In the genomic region with DNA sequence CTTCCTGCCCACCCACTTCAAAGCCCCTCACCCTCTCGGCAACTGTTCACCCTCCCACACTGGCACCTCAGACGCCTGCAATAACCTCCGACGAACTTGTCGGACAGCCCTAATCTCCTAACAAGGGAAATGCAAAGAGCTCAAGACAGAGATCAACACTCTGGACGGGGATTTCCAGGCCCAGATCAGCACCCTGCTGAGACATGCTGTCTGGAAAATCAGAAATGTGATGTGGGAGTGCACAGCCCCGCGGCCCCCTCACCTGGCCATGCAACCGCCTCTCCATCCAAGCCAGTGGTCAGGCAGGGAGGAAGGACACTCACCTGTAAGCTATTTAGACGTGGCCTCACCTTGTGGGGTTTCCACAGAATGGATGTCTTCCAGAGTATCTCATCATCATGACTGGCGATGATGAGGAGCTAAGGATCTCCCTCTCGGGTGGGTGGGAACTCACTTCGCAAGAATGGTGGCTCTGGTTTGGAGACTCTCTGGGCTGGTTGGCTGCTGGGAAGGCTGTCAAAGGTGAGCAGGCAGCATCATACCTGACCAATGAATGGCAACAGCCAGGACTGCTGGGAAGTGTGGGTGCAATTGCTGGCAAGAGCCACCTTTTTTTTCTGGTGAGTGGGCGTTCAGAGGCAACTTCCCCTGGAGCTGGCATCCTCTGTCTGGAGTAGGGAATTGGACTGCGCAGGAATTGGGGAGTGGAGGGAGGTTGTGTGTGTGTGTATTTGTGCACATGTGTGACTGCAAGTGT, we compare ENCODE assay signal across 17 cellular contexts. TPM values are rescaled to one million over a fixed set of nuclear protein-coding genes. Genes with fewer than 3 reads are reported as not detected.
DNase-seq lines count a peak whose midpoint lies in the region; ATAC-seq and TF ChIP-seq lines count a peak whose summit lies in the region.
"Had no signal": no experiment of that assay in that cellular context is flagged by ENCODE, and none has a peak within 500 bp of the region (broad histone marks: within the 10 kb centered on the region; RNA-seq: fewer than 3 reads in every experiment).

No MANE protein-coding gene starts in this region.

- no peak overlapping the region for H2AK9ac ChIP-seq in IMR-90 (replicated peaks; ENCODE audit: low read depth, low read length, poor library complexity)

- H3K4me3 Mint-ChIP-seq in CD4-positive, alpha-beta T cell, result no peak overlapping the region
- H3K4me3 Mint-ChIP-seq in activated naive CD8-positive, alpha-beta T cell treated with anti-CD3 and anti-CD28 coated beads, Interleukin-2, amount 10 ng/mL, durations not matched to agents 7 days and 5 days, result no peak overlapping the region
- H3K4me3 Mint-ChIP-seq in naive thymus-derived CD4-positive, alpha-beta T cell, result peak overlapping the region in 7 of 10 donors; percentile 28 to 72 (median 42)
- H3K4me3 Mint-ChIP-seq: natural killer cell had no signal

- in situ Hi-C loops in IMR-90 (cut with MboI; ENCODE audit: low sequenced_read_pairs), result no loop called here

- no peaks in the 10 kb centered on the region for H3K9me3 ChIP-seq in CD4-positive, alpha-beta T cell (ENCODE audit: control insufficient read depth, low read length)
- H3K9me3 ChIP-seq in IMR-90 (ENCODE audit: control insufficient read depth, insufficient read depth, low read length), result no peaks in the 10 kb centered on the region
- H3K9me3 ChIP-seq in naive thymus-derived CD4-positive, alpha-beta T cell (ENCODE audit: control insufficient read depth in 2 of 3, low read length in 3 of 3), result no peaks in the 10 kb centered on the region
- H3K9me3 ChIP-seq: ascending aorta, Caco-2, colonic mucosa, thoracic aorta had no signal

- peak; percentile 49 for ATAC-seq in CD4-positive, alpha-beta T cell (ENCODE audit: poor library complexity)
- ATAC-seq in IMR-90 (ENCODE audit: low read depth) (no peak), GM21515 (IDR thresholded peaks at IDR 0.05; ENCODE audit: unreplicated experiment) (no peak)
- peak; percentile 39 for ATAC-seq in activated naive CD8-positive, alpha-beta T cell treated with anti-CD3 and anti-CD28 coated beads, Interleukin-2, amount 10 ng/mL, durations not matched to agents 7 days and 5 days (ENCODE audit: low read depth)
- peak; percentile 44 for ATAC-seq in naive thymus-derived CD4-positive, alpha-beta T cell
- ATAC-seq: natural killer cell, Right ventricle myocardium inferior had no signal

- no peak overlapping the region for H4K8ac ChIP-seq in IMR-90 (ENCODE audit: low read depth in 2 of 2, low read length in 2 of 2)

- H3K36me3 Mint-ChIP-seq in CD4-positive, alpha-beta T cell (ENCODE audit: low read depth), result no peaks in the 10 kb centered on the region
- H3K36me3 Mint-ChIP-seq in activated naive CD8-positive, alpha-beta T cell treated with anti-CD3 and anti-CD28 coated beads, Interleukin-2, amount 10 ng/mL, durations not matched to agents 7 days and 5 days, result peaks cover 2% of the 10 kb centered on the region
- no peaks in the 10 kb centered on the region for H3K36me3 Mint-ChIP-seq in naive thymus-derived CD4-positive, alpha-beta T cell
- H3K36me3 Mint-ChIP-seq: natural killer cell had no signal

- H3K4me2 ChIP-seq in IMR-90 (ENCODE audit: low read depth, low read length), result no peak overlapping the region

- no peaks in the 10 kb centered on the region for H4K20me1 ChIP-seq in IMR-90 (ENCODE audit: insufficient read depth, low read length)

- H2BK15ac ChIP-seq in IMR-90 (ENCODE audit: low read depth, low read length), result peak overlapping the region; percentile 36; the same call in 1 of the 3 replicates

- H4K5ac ChIP-seq in IMR-90 (ENCODE audit: low read depth, low read length), result no peak overlapping the region

- no peak overlapping the region for H3K56ac ChIP-seq in IMR-90 (ENCODE audit: extremely low read depth, insufficient read depth, low read length)

- dilution Hi-C loops in IMR-90 (cut with HindIII; ENCODE audit: low sequenced_read_pairs, unreplicated experiment), result no loop called here

- POLR2A ChIA-PET in CD4-positive, alpha-beta T cell (lab: Charles Lee), result interaction anchor here (0.5 kb wide), 1 partner anchor 483 kb away, joined by 4 read pairs; no protein-coding TSS in a partner anchor
- POLR2A ChIA-PET in IMR-90 (lab: Charles Lee; ENCODE audit: unreplicated experiment), result no interaction called here
- POLR2A ChIA-PET in activated naive CD8-positive, alpha-beta T cell treated with anti-CD3 and anti-CD28 coated beads, Interleukin-2, amount 10 ng/mL, durations not matched to agents 7 days and 5 days (lab: Charles Lee), result no interaction called here
- POLR2A ChIA-PET in naive thymus-derived CD4-positive, alpha-beta T cell (lab: Charles Lee), result no interaction called here

- no peak for TF ChIP-seq POLR2A in IMR-90 (IDR thresholded peaks at IDR 0.05; ENCODE audit: low read depth, low read length)

- no peak overlapping the region for H2BK120ac ChIP-seq in IMR-90 (ENCODE audit: low read depth, low read length)

- H3K23ac ChIP-seq in IMR-90 (ENCODE audit: low read depth, low read length), result no peak overlapping the region

- no peaks in the 10 kb centered on the region for H3K27me3 Mint-ChIP-seq in CD4-positive, alpha-beta T cell
- H3K27me3 Mint-ChIP-seq in activated naive CD8-positive, alpha-beta T cell treated with anti-CD3 and anti-CD28 coated beads, Interleukin-2, amount 10 ng/mL, durations not matched to agents 7 days and 5 days, result no peaks in the 10 kb centered on the region
- H3K27me3 Mint-ChIP-seq in naive thymus-derived CD4-positive, alpha-beta T cell, result no peaks in the 10 kb centered on the region

- no peak for TF ChIP-seq CTCF in CD4-positive, alpha-beta T cell (IDR thresholded peaks at IDR 0.05)
- no peak for TF ChIP-seq CTCF in IMR-90 (conservative IDR thresholded peaks at IDR 0.05; ENCODE audit: low read depth, low read length)

- H3K79me1 ChIP-seq in IMR-90 (ENCODE audit: low read depth in 1 of 2, low read length in 2 of 2), result no peaks in the 10 kb centered on the region

- H3K9me1 ChIP-seq in IMR-90 (ENCODE audit: insufficient read depth, low read length), result peaks cover 10% of the 10 kb centered on the region; the same call in 1 of the 2 replicates

- CTCF ChIA-PET in CD4-positive, alpha-beta T cell (lab: Charles Lee), result no interaction called here
- CTCF ChIA-PET in IMR-90 (lab: Yijun Ruan, JAX), result no interaction called here
- CTCF ChIA-PET in naive thymus-derived CD4-positive, alpha-beta T cell (lab: Charles Lee), result no interaction called here

- no TSS peak for BruUV-seq in IMR-90 (replicated peaks; lab: Mats Ljungman, UMichigan)

- peaks cover 6% of the 10 kb centered on the region; the same call in 1 of the 2 replicates for H3K4me1 ChIP-seq in IMR-90 (ENCODE audit: control insufficient read depth, insufficient read depth, low read length)
- H3K4me1 ChIP-seq in naive thymus-derived CD4-positive, alpha-beta T cell (ENCODE audit: control insufficient read depth in 2 of 2, insufficient read depth in 2 of 2, low read length in 2 of 2), result peaks cover 0 to 6% of the 10 kb centered on the region in 2 donors
- H3K4me1 ChIP-seq: Caco-2, colonic mucosa had no signal

- no peak overlapping the region for H3K27ac ChIP-seq in CD4-positive, alpha-beta T cell (ENCODE audit: low read depth, low read length)
- no peak overlapping the region for H3K27ac ChIP-seq in IMR-90 (ENCODE audit: insufficient read depth, low read length)
- no peak overlapping the region for H3K27ac ChIP-seq in naive thymus-derived CD4-positive, alpha-beta T cell (ENCODE audit: low read depth, low read length)
- H3K27ac ChIP-seq: ascending aorta, thoracic aorta had no signal

- no peak for DNase-seq in CD4-positive, alpha-beta T cell
- DNase-seq in IMR-90 (no peak), EL (no peak), DMS 273 (lab: John Stamatoyannopoulos, UW; ENCODE audit: unreplicated experiment) (no peak), GDM1 (lab: John Stamatoyannopoulos, UW) (no peak)
- DNase-seq in activated naive CD8-positive, alpha-beta T cell treated with anti-CD3 and anti-CD28 coated beads, Interleukin-2, amount 10 ng/mL, durations not matched to agents 7 days and 5 days, result no peak
- DNase-seq in naive thymus-derived CD4-positive, alpha-beta T cell, result peak in 2 of 9 donors; percentile 3 to 22
- DNase-seq: Caco-2, colonic mucosa, GF-D8, glutamatergic neuron, natural killer cell had no signal

- no peaks in the 10 kb centered on the region for H3K9me3 Mint-ChIP-seq in CD4-positive, alpha-beta T cell
- peaks cover 2% of the 10 kb centered on the region for H3K9me3 Mint-ChIP-seq in activated naive CD8-positive, alpha-beta T cell treated with anti-CD3 and anti-CD28 coated beads, Interleukin-2, amount 10 ng/mL, durations not matched to agents 7 days and 5 days
- H3K9me3 Mint-ChIP-seq in naive thymus-derived CD4-positive, alpha-beta T cell, result peaks cover 0 to 2% (median 0%) of the 10 kb centered on the region in 11 donors
- H3K9me3 Mint-ChIP-seq: natural killer cell had no signal

- H2BK20ac ChIP-seq in IMR-90 (ENCODE audit: low read depth, low read length), result no peak overlapping the region

- peaks cover 14% of the 10 kb centered on the region for H3K4me1 Mint-ChIP-seq in CD4-positive, alpha-beta T cell (ENCODE audit: low read depth)
- peaks cover 9% of the 10 kb centered on the region for H3K4me1 Mint-ChIP-seq in activated naive CD8-positive, alpha-beta T cell treated with anti-CD3 and anti-CD28 coated beads, Interleukin-2, amount 10 ng/mL, durations not matched to agents 7 days and 5 days
- peaks cover 13 to 27% (median 17%) of the 10 kb centered on the region in 7 donors for H3K4me1 Mint-ChIP-seq in naive thymus-derived CD4-positive, alpha-beta T cell
- H3K4me1 Mint-ChIP-seq: natural killer cell had no signal

- H3K9ac ChIP-seq in IMR-90 (ENCODE audit: low read depth, low read length), result no peak overlapping the region

- no peak overlapping the region for H2AK5ac ChIP-seq in IMR-90 (ENCODE audit: low read depth, low read length)

- no peak overlapping the region for H3K4me3 ChIP-seq in IMR-90 (ENCODE audit: insufficient read depth, low read depth, low read length)
- no peak overlapping the region for H3K4me3 ChIP-seq in naive thymus-derived CD4-positive, alpha-beta T cell (ENCODE audit: low read length)
- H3K4me3 ChIP-seq: ascending aorta, colonic mucosa, lung, thoracic aorta had no signal

- no peak overlapping the region for H3K18ac ChIP-seq in IMR-90 (ENCODE audit: low read depth, low read length)

- H4K91ac ChIP-seq in IMR-90 (ENCODE audit: insufficient read depth, low read depth, low read length), result no peak overlapping the region

- H3K27me3 ChIP-seq in CD4-positive, alpha-beta T cell (ENCODE audit: control insufficient read depth, insufficient read depth, low read length), result no peaks in the 10 kb centered on the region
- H3K27me3 ChIP-seq in IMR-90 (ENCODE audit: control insufficient read depth, insufficient read depth, low read length), result no peaks in the 10 kb centered on the region
- no peaks in the 10 kb centered on the region for H3K27me3 ChIP-seq in naive thymus-derived CD4-positive, alpha-beta T cell (ENCODE audit: control insufficient read depth in 2 of 2, insufficient read depth in 2 of 2, low read length in 2 of 2)
- H3K27me3 ChIP-seq: ascending aorta, colonic mucosa had no signal

- no peak overlapping the region for H3K14ac ChIP-seq in IMR-90 (replicated peaks; ENCODE audit: low read depth, low read length)

- no peak for TF ChIP-seq RAD21 in IMR-90 (IDR thresholded peaks at IDR 0.05; ENCODE audit: low read length)

- intact Hi-C loops in CD4-positive, alpha-beta T cell (cut with DNase I, micrococcal nuclease), result no loop called here
- intact Hi-C loops in IMR-90 (cut with micrococcal nuclease), result no loop called here
- intact Hi-C loops in naive thymus-derived CD4-positive, alpha-beta T cell (cut with micrococcal nuclease), result loop anchor here in 1 of 2 donors (5.0 kb wide), 1 partner anchor 94 kb away; no protein-coding TSS in a partner anchor

- 0 out of 2 replicates have a peak overlapping the region, but pooled peaks have one; percentile 15 for H3K4ac ChIP-seq in IMR-90 (ENCODE audit: low read depth, low read length)

- H2AFZ ChIP-seq in IMR-90 (replicated peaks; ENCODE audit: low read length, poor library complexity), result no peak overlapping the region

- H2BK5ac ChIP-seq in IMR-90 (ENCODE audit: low read depth, low read length, poor library complexity, severe bottlenecking), result no peak overlapping the region

- no peak overlapping the region for H3K27ac Mint-ChIP-seq in CD4-positive, alpha-beta T cell
- H3K27ac Mint-ChIP-seq in activated naive CD8-positive, alpha-beta T cell treated with anti-CD3 and anti-CD28 coated beads, Interleukin-2, amount 10 ng/mL, durations not matched to agents 7 days and 5 days, result peak overlapping the region; percentile 6
- peak overlapping the region in 7 of 9 donors; percentile 25 to 84 (median 50) for H3K27ac Mint-ChIP-seq in naive thymus-derived CD4-positive, alpha-beta T cell
- H3K27ac Mint-ChIP-seq: natural killer cell had no signal

- no CpG with 5 or more reads among the region's 15 CpGs for WGBS in IMR-90 (ENCODE audit: extremely low coverage in 2 of 2, insufficient read length in 1 of 2), 2 experiments

- no peaks in the 10 kb centered on the region for H3K36me3 ChIP-seq in IMR-90 (ENCODE audit: control insufficient read depth, insufficient read depth, low read length)
- H3K36me3 ChIP-seq in naive thymus-derived CD4-positive, alpha-beta T cell (ENCODE audit: control insufficient read depth in 2 of 3, insufficient read depth in 3 of 3, low read length in 3 of 3), result no peaks in the 10 kb centered on the region
- H3K36me3 ChIP-seq: ascending aorta, colonic mucosa, thoracic aorta had no signal

RNA-seq across cellular contexts. Expression of gene ADTRP, which starts 28.1 kb away (rescaled TPM):
- 10 to 100 TPM; 14.3 to 15.2 TPM for total RNA-seq in CD4-positive, alpha-beta T cell
- 0.72 and 0.83 TPM in 2 replicates for total RNA-seq in IMR-90 (2012; rRNA removed)
- 0.14 and 0.50 TPM in 2 replicates for polyA plus RNA-seq in IMR-90 (2012; rRNA removed)
- 0.11 and 0.35 TPM in 2 replicates for polyA plus RNA-seq in IMR-90 (2012; cell fraction: cytosol; rRNA removed)
- 0.32 and 0.88 TPM in 2 replicates for polyA plus RNA-seq in IMR-90 (2012; cell fraction: nucleus; rRNA removed; ENCODE audit: low replicate concordance)
- 1 to 10 TPM; 1.9 to 2.3 TPM for total RNA-seq in activated naive CD8-positive, alpha-beta T cell treated with anti-CD3 and anti-CD28 coated beads, Interleukin-2, amount 10 ng/mL, durations not matched to agents 7 days and 5 days
- total RNA-seq in naive thymus-derived CD4-positive, alpha-beta T cell, result 10 to 100 TPM in 4 of 5 experiments, 1 to 10 TPM in 1; 3.1 to 82.7 (median 27.2) TPM
- 100 to 1,000 TPM in 1 of 2 donors, 10 to 100 TPM in 1; 64.6 to 109 TPM for polyA plus RNA-seq in naive thymus-derived CD4-positive, alpha-beta T cell
- total RNA-seq: ascending aorta, Right ventricle myocardium inferior, thoracic aorta had no signal

Comparison
In these comparisons a context has a peak if more than half of its experiments do, and no peak if none do; other contexts are left out.
1. ATAC-seq: peak in CD4-positive, alpha-beta T cell (single experiment), activated naive CD8-positive, alpha-beta T cell treated with anti-CD3 and anti-CD28 coated beads, Interleukin-2, amount 10 ng/mL, durations not matched to agents 7 days and 5 days (single experiment) and naive thymus-derived CD4-positive, alpha-beta T cell (single experiment); none in IMR-90 (single experiment) and GM21515 (single experiment).
2. H3K4me3 Mint-ChIP-seq: peak in naive thymus-derived CD4-positive, alpha-beta T cell (7 of 10); none in CD4-positive, alpha-beta T cell (single experiment) and activated naive CD8-positive, alpha-beta T cell treated with anti-CD3 and anti-CD28 coated beads, Interleukin-2, amount 10 ng/mL, durations not matched to agents 7 days and 5 days (single experiment).